In the genomic region with DNA sequence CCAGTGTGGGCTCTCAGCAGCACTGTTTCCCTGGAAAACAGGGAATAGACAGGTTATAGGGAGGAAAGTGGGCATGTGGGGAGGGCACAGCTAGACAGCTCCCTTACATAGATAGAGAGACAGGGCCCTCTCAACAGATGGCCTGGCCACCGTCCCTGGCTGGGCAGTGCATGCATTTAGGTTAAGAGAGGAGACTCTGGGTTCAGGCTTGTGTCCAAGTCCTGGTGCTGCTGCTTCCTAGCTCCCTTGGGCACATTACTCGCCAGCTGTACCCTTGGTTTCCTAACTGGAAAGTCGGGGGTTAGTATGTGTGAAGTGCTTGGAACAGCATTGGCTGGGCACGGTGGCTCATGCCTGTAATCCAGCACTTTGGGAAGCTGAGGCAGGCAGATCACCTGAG, we compare ENCODE assay signal across 25 cellular contexts. TPM values are rescaled to one million over a fixed set of nuclear protein-coding genes. Genes with fewer than 3 reads are reported as not detected.
A peak's percentile ranks its signal among the peaks of the same experiment; 100 is the strongest.
DNase-seq lines count a peak whose midpoint lies in the region; ATAC-seq and TF ChIP-seq lines count a peak whose summit lies in the region.
"Had no signal": no experiment of that assay in that cellular context is flagged by ENCODE, and none has a peak within 500 bp of the region (broad histone marks: within the 10 kb centered on the region; RNA-seq: fewer than 3 reads in every experiment).

No MANE protein-coding gene starts in this region.

- peak overlapping the region; percentile 62 for H2BK5ac ChIP-seq in neuronal stem cell (ENCODE audit: low read length)

- no peaks in the 10 kb centered on the region; the same call in 1 of the 2 replicates for H3K27me3 Mint-ChIP-seq in WTC11 (ENCODE audit: low read depth)
- H3K27me3 Mint-ChIP-seq: activated CD4-positive, alpha-beta T cell treated with anti-CD3 and anti-CD28 coated beads for 36 hours; activated naive CD8-positive, alpha-beta T cell treated with anti-CD3 and anti-CD28 coated beads for 36 hours; T-helper 17 cell had no signal

- no peaks in the 10 kb centered on the region for H3K79me1 ChIP-seq in neuronal stem cell (ENCODE audit: low read depth, low read length)

- peaks cover 19% of the 10 kb centered on the region for H3K4me1 ChIP-seq in A673 (ENCODE audit: insufficient read depth, low read length, poor library complexity, severe bottlenecking)
- H3K4me1 ChIP-seq in neuronal stem cell (ENCODE audit: control insufficient read depth in 2 of 2, insufficient read depth in 1 of 2, low read depth in 1 of 2, low read length in 2 of 2), result peaks cover 8 to 14% of the 10 kb centered on the region in 2 donors

- H3K27ac ChIP-seq in A673 (ENCODE audit: low read depth, low read length, poor library complexity, severe bottlenecking) (peak overlapping the region; percentile 78), neuronal stem cell (replicated peaks; ENCODE audit: low read length) (no peak overlapping the region)
- H3K27ac ChIP-seq: BLaER1, tibial nerve had no signal

- peaks cover 33% of the 10 kb centered on the region for H3K4me1 Mint-ChIP-seq in WTC11
- H3K4me1 Mint-ChIP-seq: activated CD4-positive, alpha-beta T cell treated with anti-CD3 and anti-CD28 coated beads for 36 hours; activated naive CD8-positive, alpha-beta T cell treated with anti-CD3 and anti-CD28 coated beads for 36 hours; T-helper 17 cell had no signal

- H3K4me3 Mint-ChIP-seq in WTC11, result no peak overlapping the region
- H3K4me3 Mint-ChIP-seq: activated CD4-positive, alpha-beta T cell treated with anti-CD3 and anti-CD28 coated beads for 36 hours; activated CD8-positive, alpha-beta T cell treated with anti-CD3 and anti-CD28 coated beads, Interleukin-2, amount 10 ng/mL, durations not matched to agents 7 days and 5 days; activated naive CD8-positive, alpha-beta T cell treated with anti-CD3 and anti-CD28 coated beads for 36 hours; T-helper 17 cell had no signal

- no peak for TF ChIP-seq CTCF in A673 (conservative IDR thresholded peaks at IDR 0.05; ENCODE audit: low read depth, low read length)
- TF ChIP-seq CTCF in WTC11 (IDR thresholded peaks at IDR 0.05), result no peak
- no peak for TF ChIP-seq CTCF in GM13977 (IDR thresholded peaks at IDR 0.05; ENCODE audit: extremely low read depth, insufficient read depth, missing control alignments)

- no peak overlapping the region for H3K4ac ChIP-seq in neuronal stem cell (ENCODE audit: low read length)

- WGBS in neuronal stem cell (ENCODE audit: extremely low coverage in 2 of 2, insufficient read length in 2 of 2, insufficient replicate concordance in 1 of 2), 2 donors, result no CpG with 5 or more reads among the region's 4 CpGs

- no peak for ATAC-seq in WTC11
- ATAC-seq: activated CD4-positive, alpha-beta T cell treated with anti-CD3 and anti-CD28 coated beads for 36 hours; activated CD8-positive, alpha-beta T cell treated with anti-CD3 and anti-CD28 coated beads, Interleukin-2, amount 10 ng/mL, durations not matched to agents 7 days and 5 days; HepG2; T-helper 17 cell had no signal

- DNase-seq in A673 (ENCODE audit: low spot score), result no peak
- peak; percentile 38 for DNase-seq in DMS79 treated with DMSO at 0.1 percent for 48 hours (lab: John Stamatoyannopoulos, UW)
- no peak for DNase-seq in WTC11 (ENCODE audit: low spot score)
- DNase-seq in neuronal stem cell (ENCODE audit: low spot score), result no peak
- DNase-seq in NCI-H2107 treated with DMSO at 0.1 percent for 48 hours (lab: John Stamatoyannopoulos, UW; ENCODE audit: unreplicated experiment), result no peak
- DNase-seq in NCI-H345 (lab: John Stamatoyannopoulos, UW), result no peak
- DNase-seq in GM13977 (ENCODE audit: low spot score), result no peak
- DNase-seq: activated CD4-positive, alpha-beta T cell treated with anti-CD3 and anti-CD28 coated beads for 36 hours; activated CD8-positive, alpha-beta T cell treated with anti-CD3 and anti-CD28 coated beads, Interleukin-2, amount 10 ng/mL, durations not matched to agents 7 days and 5 days; activated effector memory CD4-positive, alpha-beta T cell treated with Interleukin-2 at 50 U/mL for 16 hours; activated naive CD8-positive, alpha-beta T cell treated with anti-CD3 and anti-CD28 coated beads for 36 hours; aorta; central memory CD4-positive, alpha-beta T cell; DND-41; hippocampal formation; Karpas-422; nucleus accumbens; stimulated activated CD4-positive, alpha-beta T cell treated with anti-CD3 and anti-CD28 coated beads, Interleukin-1b, Interleukin-23, amount 100 ng/mL, for 48 hours; stimulated activated CD8-positive, alpha-beta memory T cell treated with anti-CD3 and anti-CD28 coated beads, Interleukin-4, amount 100 ng/mL, for 48 hours; T-helper 17 cell had no signal

- CTCF ChIA-PET in A673 (lab: Charles Lee) (no interaction called here), WTC11 (lab: Charles Lee) (interaction anchor here (0.5 to 2.2 kb wide), 4 partner anchors 23 to 1993 kb away, joined by 3 to 25 read pairs (median 6); no protein-coding TSS in a partner anchor)

- in situ Hi-C loops in GM13977 (cut with MboI; ENCODE audit: low pct_unique_long_range_greater_than_20kb, low sequenced_read_pairs, unreplicated experiment), result no loop called here

- H3K18ac ChIP-seq in neuronal stem cell (ENCODE audit: low read length), result peak overlapping the region; percentile 0

- H3K4me3 ChIP-seq in A673 (ENCODE audit: low read depth, low read length, poor library complexity, severe bottlenecking), result no peak overlapping the region
- no peak overlapping the region for H3K4me3 ChIP-seq in neuronal stem cell (ENCODE audit: low read length in 2 of 2)
- H3K4me3 ChIP-seq: BLaER1, dorsolateral prefrontal cortex, smooth muscle cell, tibial nerve had no signal

- intact Hi-C loops in A673 (cut with micrococcal nuclease; ENCODE audit: unreplicated experiment), result no loop called here

- peaks cover under 1% of the 10 kb centered on the region for H3K9me3 Mint-ChIP-seq in WTC11

- H3K9ac ChIP-seq in neuronal stem cell (ENCODE audit: low read depth, low read length, poor library complexity), result no peak overlapping the region
- H3K9ac ChIP-seq: BLaER1 had no signal

- no peak overlapping the region for H4K8ac ChIP-seq in neuronal stem cell (ENCODE audit: low read depth, low read length)

- peak overlapping the region; percentile 97 for H3K27ac Mint-ChIP-seq in WTC11
- H3K27ac Mint-ChIP-seq: activated CD4-positive, alpha-beta T cell treated with anti-CD3 and anti-CD28 coated beads for 36 hours; activated CD8-positive, alpha-beta T cell treated with anti-CD3 and anti-CD28 coated beads, Interleukin-2, amount 10 ng/mL, durations not matched to agents 7 days and 5 days; activated naive CD8-positive, alpha-beta T cell treated with anti-CD3 and anti-CD28 coated beads for 36 hours; T-helper 17 cell had no signal

- H3K9me3 ChIP-seq in A673 (ENCODE audit: low read depth, low read length, poor library complexity, severe bottlenecking) (no peaks in the 10 kb centered on the region), neuronal stem cell (replicated peaks in 1 of 2; ENCODE audit: control insufficient read depth in 2 of 2, insufficient read depth in 1 of 2, low read depth in 1 of 2, low read length in 2 of 2) (peaks cover 0 to under 1% of the 10 kb centered on the region in 2 donors)
- H3K9me3 ChIP-seq: tibial nerve had no signal

- H3K36me3 ChIP-seq in A673 (ENCODE audit: insufficient read depth, low read length, poor library complexity, severe bottlenecking), result peaks cover 21% of the 10 kb centered on the region
- peaks cover 3 to 11% of the 10 kb centered on the region in 2 donors for H3K36me3 ChIP-seq in neuronal stem cell (replicated peaks in 1 of 2; ENCODE audit: control insufficient read depth in 2 of 2, insufficient read depth in 2 of 2, low read length in 2 of 2)

- H3K36me3 Mint-ChIP-seq in WTC11, result peaks cover 18% of the 10 kb centered on the region

- H2AK5ac ChIP-seq in neuronal stem cell (ENCODE audit: low read depth, low read length), result no peak overlapping the region

- H3K23ac ChIP-seq in neuronal stem cell (ENCODE audit: low read depth, low read length, poor library complexity), result no peak overlapping the region

- no peak overlapping the region for H2BK12ac ChIP-seq in neuronal stem cell (ENCODE audit: low read length)

- H2AFZ ChIP-seq in neuronal stem cell (ENCODE audit: low read length), result no peak overlapping the region

- no peak overlapping the region for H2BK120ac ChIP-seq in neuronal stem cell (ENCODE audit: low read depth, low read length)

- BruUV-seq in A673 (replicated peaks; lab: Mats Ljungman, UMichigan), result no TSS peak

- no peak overlapping the region for H3K14ac ChIP-seq in neuronal stem cell (ENCODE audit: low read length)

- H3K27me3 ChIP-seq in A673 (replicated peaks; ENCODE audit: insufficient read depth, low read depth, low read length, poor library complexity) (no peaks in the 10 kb centered on the region), neuronal stem cell (ENCODE audit: control insufficient read depth in 3 of 3, insufficient read depth in 3 of 3, low read depth in 1 of 3, low read length in 3 of 3) (no peaks in the 10 kb centered on the region)
- H3K27me3 ChIP-seq: BLaER1, dorsolateral prefrontal cortex, tibial nerve had no signal

- no peak overlapping the region for H2BK15ac ChIP-seq in neuronal stem cell (ENCODE audit: low read length)

- H4K91ac ChIP-seq in neuronal stem cell (ENCODE audit: low read depth, low read length, poor library complexity), result no peak overlapping the region

- H3K4me2 ChIP-seq in neuronal stem cell (ENCODE audit: insufficient read depth, low read length, poor library complexity, severe bottlenecking), result no peak overlapping the region
- H3K4me2 ChIP-seq: BLaER1, smooth muscle cell had no signal

- POLR2A ChIA-PET in A673 (lab: Charles Lee; ENCODE audit: low non-redundant PET) (no interaction called here), WTC11 (lab: Charles Lee) (interaction anchor here (1.1 to 1.8 kb wide), 2 partner anchors 18 to 35 kb away, joined by 4 read pairs; a partner anchor contains a TSS)

TF ChIP-seq in WTC11, 78 proteins besides CTCF, POLR2A, EP300 and RAD21 (continues in another document):
- TF ChIP-seq SP1 (CRISPR knock-in tag; conservative IDR thresholded peaks at IDR 0.05) (no peak), NR3C1 (CRISPR knock-in tag; conservative IDR thresholded peaks at IDR 0.05; ENCODE audit: low read depth) (no peak), JAZF1 (CRISPR knock-in tag; IDR thresholded peaks at IDR 0.05) (no peak)
- TF ChIP-seq, protein P1, sequence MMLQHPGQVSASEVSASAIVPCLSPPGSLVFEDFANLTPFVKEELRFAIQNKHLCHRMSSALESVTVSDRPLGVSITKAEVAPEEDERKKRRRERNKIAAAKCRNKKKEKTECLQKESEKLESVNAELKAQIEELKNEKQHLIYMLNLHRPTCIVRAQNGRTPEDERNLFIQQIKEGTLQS (CRISPR knock-in tag; conservative IDR thresholded peaks at IDR 0.05), result no peak

RNA-seq across cellular contexts. Expression of a gene that starts 9.1 kb away (rescaled TPM):
- total RNA-seq in A673 (2021), result 94.8 and 103 TPM in 2 replicates
- 46.9 to 73.8 TPM (median 67.3 TPM) in 3 replicates for total RNA-seq in WTC11 (2021)
- 32.4 TPM for polyA plus RNA-seq in neuronal stem cell (2013, experiment 1 of 2)
- 31.9 TPM for polyA plus RNA-seq in neuronal stem cell (2013, experiment 2 of 2)

RNA-seq across cellular contexts. Expression of a gene that starts 17.4 kb away (rescaled TPM):
- total RNA-seq in A673 (2021) (52.4 and 53.4 TPM in 2 replicates), WTC11 (2021) (45.3 to 50.2 TPM (median 45.6 TPM) in 3 replicates)
- 25.3 TPM for polyA plus RNA-seq in neuronal stem cell (2013, experiment 1 of 2)
- 24.8 TPM for polyA plus RNA-seq in neuronal stem cell (2013, experiment 2 of 2)

RNA-seq across cellular contexts. Expression of a gene that starts 36.6 kb away (rescaled TPM):
- total RNA-seq in A673 (2021) (157 and 160 TPM in 2 replicates), WTC11 (2021) (56.8 to 63.0 TPM (median 59.8 TPM) in 3 replicates)
- polyA plus RNA-seq in neuronal stem cell (2013, experiment 1 of 2), result 35.1 TPM
- 33.9 TPM for polyA plus RNA-seq in neuronal stem cell (2013, experiment 2 of 2)
